ENCODE assay signal across 8 cellular contexts in the genomic region with DNA sequence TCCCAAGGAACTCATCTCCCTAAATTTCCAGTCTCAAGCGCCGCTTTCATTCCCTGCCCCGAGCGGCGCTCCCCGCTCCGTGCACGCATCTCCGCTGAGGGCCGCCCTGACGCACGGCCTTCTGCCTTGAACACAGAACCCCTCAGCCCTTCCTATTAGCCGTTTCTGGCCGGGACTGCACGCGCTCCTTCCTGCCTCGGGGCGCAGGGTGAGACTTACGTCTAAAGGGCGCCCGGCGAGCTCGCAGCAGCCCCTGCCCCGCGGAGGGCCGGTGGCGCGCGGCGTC. TPM values are rescaled to one million over a fixed set of nuclear protein-coding genes. Genes with fewer than 3 reads are reported as not detected.
DNase-seq lines count a peak whose midpoint lies in the region; ATAC-seq and TF ChIP-seq lines count a peak whose summit lies in the region.

No MANE protein-coding gene starts in this region.

- H3K9me3 Mint-ChIP-seq in stimulated activated naive CD8-positive, alpha-beta T cell treated with anti-CD3 and anti-CD28 coated beads, Interleukin-15, Interleukin-2, amounts not matched to agents 100 ng/mL and 50 ng/mL, for 24 hours = no peaks in the 10 kb centered on the region

- TF ChIP-seq CTCF in OCI-LY3 (IDR thresholded peaks at IDR 0.05; ENCODE audit: low read depth, low read length) = no peak
- TF ChIP-seq CTCF in lower lobe of right lung (IDR thresholded peaks at IDR 0.05) = no peak

- H3K4me3 ChIP-seq in OCI-LY3 (ENCODE audit: low read length) (peak overlapping the region; percentile 100), lower lobe of right lung (peak overlapping the region; percentile 78)

- H3K27ac ChIP-seq in OCI-LY3 (ENCODE audit: low read length) = peak overlapping the region; percentile 92
- H3K27ac ChIP-seq in lower lobe of right lung = peak overlapping the region; percentile 99

- H3K4me3 Mint-ChIP-seq in stimulated activated naive CD8-positive, alpha-beta T cell treated with anti-CD3 and anti-CD28 coated beads, Interleukin-15, Interleukin-2, amounts not matched to agents 100 ng/mL and 50 ng/mL, for 24 hours = peak overlapping the region; percentile 98

- peaks cover 50% of the 10 kb centered on the region for H3K36me3 ChIP-seq in OCI-LY3 (replicated peaks; ENCODE audit: low read depth, low read length)
- peaks cover 25% of the 10 kb centered on the region for H3K36me3 ChIP-seq in lower lobe of right lung

- H3K79me2 ChIP-seq in OCI-LY3 (ENCODE audit: low read length) = peaks cover 69% of the 10 kb centered on the region

- peaks cover 62% of the 10 kb centered on the region for H3K4me1 Mint-ChIP-seq in stimulated activated naive CD8-positive, alpha-beta T cell treated with anti-CD3 and anti-CD28 coated beads, Interleukin-15, Interleukin-2, amounts not matched to agents 100 ng/mL and 50 ng/mL, for 24 hours (ENCODE audit: low read depth)

- H3K27me3 ChIP-seq in OCI-LY3 (ENCODE audit: low read depth, low read length) = no peaks in the 10 kb centered on the region
- H3K27me3 ChIP-seq in lower lobe of right lung (ENCODE audit: low read depth) = no peaks in the 10 kb centered on the region

- H3K9me3 ChIP-seq in OCI-LY3 (ENCODE audit: insufficient read depth, low read length) = no peaks in the 10 kb centered on the region
- H3K9me3 ChIP-seq in lower lobe of right lung = no peaks in the 10 kb centered on the region

- peak overlapping the region; percentile 96 for H3K27ac Mint-ChIP-seq in stimulated activated naive CD8-positive, alpha-beta T cell treated with anti-CD3 and anti-CD28 coated beads, Interleukin-15, Interleukin-2, amounts not matched to agents 100 ng/mL and 50 ng/mL, for 24 hours

- H3K36me3 Mint-ChIP-seq in stimulated activated naive CD8-positive, alpha-beta T cell treated with anti-CD3 and anti-CD28 coated beads, Interleukin-15, Interleukin-2, amounts not matched to agents 100 ng/mL and 50 ng/mL, for 24 hours (ENCODE audit: low read depth) = peaks cover 61% of the 10 kb centered on the region

- H3K4me1 ChIP-seq in OCI-LY3 (ENCODE audit: low read length) (peaks cover 17% of the 10 kb centered on the region), lower lobe of right lung (peaks cover 44% of the 10 kb centered on the region)

- H3K9ac ChIP-seq in OCI-LY3 (ENCODE audit: low read length) = peak overlapping the region; percentile 93

- H2AFZ ChIP-seq in OCI-LY3 (ENCODE audit: low read depth, low read length) = peak overlapping the region; percentile 36; the same call in 1 of the 2 replicates

- peaks cover 18% of the 10 kb centered on the region for H4K20me1 ChIP-seq in OCI-LY3 (ENCODE audit: insufficient read depth, low read length)

- intact Hi-C loops in lower lobe of right lung (cut with DNase I) = no loop called here

- H3K4me2 ChIP-seq in OCI-LY3 (ENCODE audit: low read length) = peak overlapping the region; percentile 78

- no peaks in the 10 kb centered on the region for H3K27me3 Mint-ChIP-seq in stimulated activated naive CD8-positive, alpha-beta T cell treated with anti-CD3 and anti-CD28 coated beads, Interleukin-15, Interleukin-2, amounts not matched to agents 100 ng/mL and 50 ng/mL, for 24 hours

- DNase-seq in AG20443 (ENCODE audit: low spot score) = peak; percentile 60
- peak; percentile 50 for DNase-seq in cerebellar cortex (ENCODE audit: low spot score)
- DNase-seq in lower lobe of right lung = no peak
- DNase-seq in NCI-H2196 (lab: John Stamatoyannopoulos, UW; ENCODE audit: unreplicated experiment) = no peak

- ATAC-seq in GM18858 (IDR thresholded peaks at IDR 0.05; ENCODE audit: unreplicated experiment) = peak; percentile 36
- peak; percentile 33 for ATAC-seq in HG03039 (IDR thresholded peaks at IDR 0.05; ENCODE audit: unreplicated experiment)
- ATAC-seq in lower lobe of right lung = peak; percentile 63 to 74

RNA-seq across cellular contexts. Expression of gene WAC, which starts 0.8 kb away (rescaled TPM):
- total RNA-seq in lower lobe of right lung = 123 TPM

Comparison
In these comparisons a context has a peak if more than half of its experiments do, and no peak if none do; other contexts are left out.
1. DNase-seq: peak in AG20443 (single experiment) and cerebellar cortex (single experiment); none in lower lobe of right lung (single experiment) and NCI-H2196 (single experiment).
2. Peak in every context shown above with its lines, with median percentiles within 50 percentile points of each other: ATAC-seq.